ENCODE assay signal across 31 cellular contexts in genomic region chr16:78097522-78097921, GRCh38. TPM values are rescaled to one million over a fixed set of nuclear protein-coding genes. Genes with fewer than 3 reads are reported as not detected.
DNase-seq lines count a peak whose midpoint lies in the region; ATAC-seq, FAIRE-seq and TF ChIP-seq lines count a peak whose summit lies in the region.
"Had no signal": no experiment of that assay in that cellular context is flagged by ENCODE, and none has a peak within 500 bp of the region (broad histone marks: within the 10 kb centered on the region; RNA-seq: fewer than 3 reads in every experiment).

No MANE protein-coding gene starts in this region.

- peak overlapping the region; percentile 98 for H3K27ac ChIP-seq in SK-N-MC
- H3K27ac ChIP-seq: 22Rv1 had no signal

- H3K27ac Mint-ChIP-seq in activated CD4-positive, alpha-beta memory T cell treated with anti-CD3 and anti-CD28 coated beads, Interleukin-2, amount 10 ng/mL, durations not matched to agents 7 days and 5 days: peak overlapping the region; percentile 58
- H3K27ac Mint-ChIP-seq in activated CD4-positive, alpha-beta memory T cell treated with anti-CD3 and anti-CD28 coated beads for 36 hours: no peak overlapping the region
- H3K27ac Mint-ChIP-seq: CD14-positive monocyte, GM23338, H9 had no signal

- CTCF ChIA-PET in activated CD4-positive, alpha-beta memory T cell treated with anti-CD3 and anti-CD28 coated beads, Interleukin-2, amount 10 ng/mL, durations not matched to agents 7 days and 5 days (lab: Charles Lee): no interaction called here
- CTCF ChIA-PET in activated CD4-positive, alpha-beta memory T cell treated with anti-CD3 and anti-CD28 coated beads for 36 hours (lab: Charles Lee): no interaction called here

- peaks cover 6% of the 10 kb centered on the region for H3K27me3 Mint-ChIP-seq in activated CD4-positive, alpha-beta memory T cell treated with anti-CD3 and anti-CD28 coated beads, Interleukin-2, amount 10 ng/mL, durations not matched to agents 7 days and 5 days
- H3K27me3 Mint-ChIP-seq in activated CD4-positive, alpha-beta memory T cell treated with anti-CD3 and anti-CD28 coated beads for 36 hours: peaks cover 11% of the 10 kb centered on the region

- H3K36me3 Mint-ChIP-seq in activated CD4-positive, alpha-beta memory T cell treated with anti-CD3 and anti-CD28 coated beads, Interleukin-2, amount 10 ng/mL, durations not matched to agents 7 days and 5 days (ENCODE audit: low read depth): peaks cover 5% of the 10 kb centered on the region
- peaks cover 1% of the 10 kb centered on the region for H3K36me3 Mint-ChIP-seq in activated CD4-positive, alpha-beta memory T cell treated with anti-CD3 and anti-CD28 coated beads for 36 hours

- H3K9ac ChIP-seq in SK-N-MC (ENCODE audit: insufficient read length): peak overlapping the region; percentile 59
- H3K9ac ChIP-seq: SK-N-SH had no signal

- FAIRE-seq in bronchial epithelial cell (lab: Jason Lieb, UNC): no peak
- FAIRE-seq: GM12891 had no signal

- no peak overlapping the region for H3K4me3 Mint-ChIP-seq in activated CD4-positive, alpha-beta memory T cell treated with anti-CD3 and anti-CD28 coated beads, Interleukin-2, amount 10 ng/mL, durations not matched to agents 7 days and 5 days
- no peak overlapping the region for H3K4me3 Mint-ChIP-seq in activated CD4-positive, alpha-beta memory T cell treated with anti-CD3 and anti-CD28 coated beads for 36 hours
- H3K4me3 Mint-ChIP-seq: CD14-positive monocyte, GM23338, H9 had no signal

- no peak for DNase-seq in activated CD4-positive, alpha-beta memory T cell treated with anti-CD3 and anti-CD28 coated beads, Interleukin-2, amount 10 ng/mL, durations not matched to agents 7 days and 5 days
- DNase-seq in activated CD4-positive, alpha-beta memory T cell treated with anti-CD3 and anti-CD28 coated beads for 36 hours: no peak
- DNase-seq in SK-N-MC (ENCODE audit: low read depth, low spot score): no peak
- DNase-seq in bronchial epithelial cell (ENCODE audit: low read depth): peak; percentile 89
- peak; percentile 15 for DNase-seq in kidney tubule cell (ENCODE audit: low spot score)
- no peak for DNase-seq in stimulated activated CD4-positive, alpha-beta T cell treated with anti-CD3 and anti-CD28 coated beads, Interleukin-15, amount 100 ng/mL, for 24 hours
- DNase-seq: ACHN; BE2C; CD8-positive, alpha-beta memory T cell; DMS 273 treated with DMSO at 0.1 percent for 48 hours; DMS79; EL; GDM1; H9; NCI-H1092; NCI-H1436; NCI-H187; NCI-H2107; NCI-H446; NCI-H526; NCI-H82; NK-92 treated with Interleukin-12 subunit alpha and Interleukin-12 subunit beta, amount 100 ng/mL, for 24 hours; SIG-M5; SK-N-SH had no signal

- POLR2A ChIA-PET in activated CD4-positive, alpha-beta memory T cell treated with anti-CD3 and anti-CD28 coated beads, Interleukin-2, amount 10 ng/mL, durations not matched to agents 7 days and 5 days (lab: Charles Lee): no interaction called here
- POLR2A ChIA-PET in activated CD4-positive, alpha-beta memory T cell treated with anti-CD3 and anti-CD28 coated beads for 36 hours (lab: Charles Lee): no interaction called here

- H3K9me3 Mint-ChIP-seq in activated CD4-positive, alpha-beta memory T cell treated with anti-CD3 and anti-CD28 coated beads, Interleukin-2, amount 10 ng/mL, durations not matched to agents 7 days and 5 days: peaks cover 9% of the 10 kb centered on the region
- H3K9me3 Mint-ChIP-seq in activated CD4-positive, alpha-beta memory T cell treated with anti-CD3 and anti-CD28 coated beads for 36 hours: no peaks in the 10 kb centered on the region
- H3K9me3 Mint-ChIP-seq: CD8-positive, alpha-beta memory T cell had no signal

- TF ChIP-seq CTCF in bronchial epithelial cell (IDR thresholded peaks at IDR 0.05; ENCODE audit: insufficient read depth, low read length, severe bottlenecking): no peak

- ATAC-seq in HG02623 (IDR thresholded peaks at IDR 0.05; ENCODE audit: unreplicated experiment): no peak
- ATAC-seq in HG02852 (IDR thresholded peaks at IDR 0.05; ENCODE audit: unreplicated experiment): no peak
- ATAC-seq: GM23338, Panc1 had no signal

- no peaks in the 10 kb centered on the region for H3K9me3 ChIP-seq in SK-N-MC (ENCODE audit: low read depth, low read length)
- H3K9me3 ChIP-seq: BE2C, SK-N-SH had no signal

- H3K4me1 Mint-ChIP-seq in activated CD4-positive, alpha-beta memory T cell treated with anti-CD3 and anti-CD28 coated beads, Interleukin-2, amount 10 ng/mL, durations not matched to agents 7 days and 5 days: peaks cover 33% of the 10 kb centered on the region
- peaks cover 34% of the 10 kb centered on the region for H3K4me1 Mint-ChIP-seq in activated CD4-positive, alpha-beta memory T cell treated with anti-CD3 and anti-CD28 coated beads for 36 hours (ENCODE audit: low read depth)

- H3K4me3 ChIP-seq in SK-N-MC (no peak overlapping the region), bronchial epithelial cell (ENCODE audit: low read depth, low read length) (no peak overlapping the region)
- H3K4me3 ChIP-seq: GM23338 had no signal

- no peaks in the 10 kb centered on the region for H3K27me3 ChIP-seq in bronchial epithelial cell (ENCODE audit: control insufficient read depth, insufficient read depth, low read length)
- H3K27me3 ChIP-seq: BE2C had no signal

- H3K36me3 ChIP-seq in SK-N-MC (ENCODE audit: insufficient read depth, low read length): no peaks in the 10 kb centered on the region
- H3K36me3 ChIP-seq in bronchial epithelial cell (ENCODE audit: control insufficient read depth, insufficient read depth, low read length): no peaks in the 10 kb centered on the region
- H3K36me3 ChIP-seq: BE2C had no signal

- intact Hi-C loops in activated CD4-positive, alpha-beta memory T cell treated with anti-CD3 and anti-CD28 coated beads for 36 hours (cut with micrococcal nuclease): loop anchor here (5.0 to 10.0 kb wide), 2 partner anchors 423 to 790 kb away; no protein-coding TSS in a partner anchor

RNA-seq across cellular contexts. Expression of gene WWOX, which starts 1.9 kb away (rescaled TPM):
- total RNA-seq in activated CD4-positive, alpha-beta memory T cell treated with anti-CD3 and anti-CD28 coated beads, Interleukin-2, amount 10 ng/mL, durations not matched to agents 7 days and 5 days: 10 to 100 TPM; 16.6 to 19.0 TPM
- 10 to 100 TPM; 14.3 to 16.5 TPM for total RNA-seq in activated CD4-positive, alpha-beta memory T cell treated with anti-CD3 and anti-CD28 coated beads for 36 hours
- 11.0 and 12.6 TPM in 2 replicates for total RNA-seq in bronchial epithelial cell

Comparison
In these comparisons a context has a peak if more than half of its experiments do, and no peak if none do; other contexts are left out.
1. DNase-seq: peak in bronchial epithelial cell (single experiment) and kidney tubule cell (single experiment); none in activated CD4-positive, alpha-beta memory T cell treated with anti-CD3 and anti-CD28 coated beads, Interleukin-2, amount 10 ng/mL, durations not matched to agents 7 days and 5 days (single experiment), activated CD4-positive, alpha-beta memory T cell treated with anti-CD3 and anti-CD28 coated beads for 36 hours (single experiment), SK-N-MC (single experiment) and stimulated activated CD4-positive, alpha-beta T cell treated with anti-CD3 and anti-CD28 coated beads, Interleukin-15, amount 100 ng/mL, for 24 hours (single experiment).